15 cellular contexts compared by ENCODE assay signal in genomic region chr2:103784271-103784670, GRCh38.
A peak's percentile ranks its signal among the peaks of the same experiment; 100 is the strongest.
DNase-seq lines count a peak whose midpoint lies in the region; ATAC-seq and TF ChIP-seq lines count a peak whose summit lies in the region.
"Had no signal": no experiment of that assay in that cellular context is flagged by ENCODE, and none has a peak within 500 bp of the region (broad histone marks: within the 10 kb centered on the region; RNA-seq: fewer than 3 reads in every experiment).

No MANE protein-coding gene starts in this region.

- H3K36me3 ChIP-seq in endodermal cell (ENCODE audit: control insufficient read depth, insufficient read depth, low read length) (no peaks in the 10 kb centered on the region), mesendoderm (ENCODE audit: control insufficient read depth, insufficient read depth, low read length) (no peaks in the 10 kb centered on the region)
- H3K36me3 ChIP-seq: BE2C had no signal

- TF ChIP-seq CTCF in WTC11 (IDR thresholded peaks at IDR 0.05) (no peak), endodermal cell (conservative IDR thresholded peaks at IDR 0.05) (no peak), MCF 10A (IDR thresholded peaks at IDR 0.05; ENCODE audit: unreplicated experiment) (no peak)

- no peak overlapping the region for H3K27ac Mint-ChIP-seq in WTC11
- H3K27ac Mint-ChIP-seq in endodermal cell, result no peak overlapping the region
- no peak overlapping the region for H3K27ac Mint-ChIP-seq in MCF 10A (ENCODE audit: low read depth, unreplicated experiment)
- H3K27ac Mint-ChIP-seq: CD4-positive, CD25-positive, alpha-beta regulatory T cell; CD8-positive, alpha-beta memory T cell had no signal

- H3K9me3 ChIP-seq in endodermal cell (ENCODE audit: control insufficient read depth, low read length), result no peaks in the 10 kb centered on the region
- H3K9me3 ChIP-seq: BE2C had no signal

- H3K27me3 ChIP-seq in endodermal cell (ENCODE audit: control insufficient read depth, insufficient read depth, low read length, poor library complexity, severe bottlenecking), result no peaks in the 10 kb centered on the region
- no peaks in the 10 kb centered on the region for H3K27me3 ChIP-seq in mesendoderm (ENCODE audit: insufficient read depth, low read length, poor library complexity)
- H3K27me3 ChIP-seq: BE2C had no signal

- CTCF ChIA-PET in WTC11 (lab: Charles Lee), result no interaction called here
- CTCF ChIA-PET in MCF 10A (lab: Yijun Ruan, JAX), result no interaction called here

- H3K27ac ChIP-seq in endodermal cell (ENCODE audit: low read depth, low read length) (peak overlapping the region; percentile 4), mesendoderm (ENCODE audit: low read depth, low read length) (peak overlapping the region; percentile 38)

- H3K9ac ChIP-seq in endodermal cell (ENCODE audit: extremely low read depth, low read length, poor library complexity, severe bottlenecking) (no peak overlapping the region), mesendoderm (ENCODE audit: low read length) (no peak overlapping the region)

- H3K4me3 ChIP-seq in endodermal cell (ENCODE audit: low read length), result no peak overlapping the region
- H3K4me3 ChIP-seq in mesendoderm (ENCODE audit: low read length), result no peak overlapping the region

- H3K4me1 Mint-ChIP-seq in WTC11 (peaks cover 30% of the 10 kb centered on the region), endodermal cell (peaks cover 60% of the 10 kb centered on the region), MCF 10A (ENCODE audit: insufficient read depth, unreplicated experiment) (no peaks in the 10 kb centered on the region)
- H3K4me1 Mint-ChIP-seq: CD4-positive, CD25-positive, alpha-beta regulatory T cell; CD8-positive, alpha-beta memory T cell had no signal

- H3K4me3 Mint-ChIP-seq in WTC11 (no peak overlapping the region), endodermal cell (no peak overlapping the region), MCF 10A (ENCODE audit: unreplicated experiment) (no peak overlapping the region)
- H3K4me3 Mint-ChIP-seq: CD4-positive, CD25-positive, alpha-beta regulatory T cell; CD8-positive, alpha-beta memory T cell had no signal

- H3K18ac ChIP-seq in mesendoderm (ENCODE audit: low read length), result no peak overlapping the region

- H3K23ac ChIP-seq in mesendoderm (ENCODE audit: low read length), result no peak overlapping the region

- no peak overlapping the region for H2BK5ac ChIP-seq in mesendoderm (ENCODE audit: low read length)

- no peak overlapping the region for H3K56ac ChIP-seq in mesendoderm (ENCODE audit: low read length)

- no peak overlapping the region for H2BK15ac ChIP-seq in mesendoderm (replicated peaks; ENCODE audit: low read depth)

- no peaks in the 10 kb centered on the region for H3K36me3 Mint-ChIP-seq in WTC11
- H3K36me3 Mint-ChIP-seq in endodermal cell (ENCODE audit: low read depth), result no peaks in the 10 kb centered on the region
- H3K36me3 Mint-ChIP-seq in MCF 10A (ENCODE audit: insufficient read depth, unreplicated experiment), result no peaks in the 10 kb centered on the region
- H3K36me3 Mint-ChIP-seq: CD4-positive, CD25-positive, alpha-beta regulatory T cell; CD8-positive, alpha-beta memory T cell had no signal

- peak; percentile 70 for ATAC-seq in WTC11

- intact Hi-C loops in MCF 10A (cut with micrococcal nuclease), result no loop called here

- WGBS in endodermal cell (ENCODE audit: insufficient coverage in 1 of 2, insufficient read length in 1 of 2), 2 experiments, result 57 to 80% methylated on average over 1 to 2 of the region's 2 CpGs
- no CpG with 5 or more reads among the region's 2 CpGs for WGBS in mesendoderm (ENCODE audit: extremely low coverage, insufficient coverage, low lambda C conversion rate)

- POLR2A ChIA-PET in WTC11 (lab: Charles Lee) (no interaction called here), MCF 10A (lab: Yijun Ruan, JAX) (no interaction called here)

- no TSS peak for BruUV-seq in MCF 10A (replicated peaks; lab: Mats Ljungman, UMichigan)

- no peak overlapping the region for H3K4ac ChIP-seq in mesendoderm (ENCODE audit: low read depth, low read length)

- H2AK5ac ChIP-seq in mesendoderm (ENCODE audit: low read length), result no peak overlapping the region

- DNase-seq in Ammon's horn (ENCODE audit: low spot score), result peak; percentile 28
- DNase-seq in WTC11 (ENCODE audit: low spot score), result peak; percentile 15
- peak; percentile 68 for DNase-seq in endodermal cell
- peak; percentile 74 for DNase-seq in mesendoderm
- DNase-seq in MCF 10A (ENCODE audit: unreplicated experiment), result no peak
- DNase-seq in stimulated activated CD4-positive, alpha-beta T cell treated with anti-CD3 and anti-CD28 coated beads, Interleukin-12 subunit alpha, Interleukin-12 subunit beta, amount 100 ng/mL, for 4 hours, result no peak
- DNase-seq in NOMO-1 treated with DMSO at 0.1 percent for 48 hours (lab: John Stamatoyannopoulos, UW; ENCODE audit: unreplicated experiment), result no peak
- no peak for DNase-seq in AG20443 (ENCODE audit: low spot score)
- DNase-seq: 8988T; BE2C; C1 segment of cervical spinal cord; CD4-positive, CD25-positive, alpha-beta regulatory T cell; CD8-positive, alpha-beta memory T cell; COR-L47; HCEC 1CT had no signal

- H3K4me1 ChIP-seq in endodermal cell (ENCODE audit: control insufficient read depth, insufficient read depth, low read length), result peaks cover 19% of the 10 kb centered on the region
- peaks cover 15% of the 10 kb centered on the region for H3K4me1 ChIP-seq in mesendoderm (ENCODE audit: control insufficient read depth, low read depth, low read length)
- H3K4me1 ChIP-seq: BE2C had no signal

- H3K79me1 ChIP-seq in mesendoderm (ENCODE audit: low read length), result no peaks in the 10 kb centered on the region

- no peak overlapping the region for H3K4me2 ChIP-seq in mesendoderm (ENCODE audit: low read length)

- no peak overlapping the region for H2BK120ac ChIP-seq in mesendoderm (ENCODE audit: low read depth, low read length)

- no peak overlapping the region for H4K5ac ChIP-seq in mesendoderm (ENCODE audit: low read length)

- H3K79me2 ChIP-seq in mesendoderm (ENCODE audit: control insufficient read depth, insufficient read depth, low read length), result no peaks in the 10 kb centered on the region

- peaks cover 71% of the 10 kb centered on the region for H3K27me3 Mint-ChIP-seq in WTC11 (ENCODE audit: low read depth)
- H3K27me3 Mint-ChIP-seq in endodermal cell (ENCODE audit: insufficient read depth), result no peaks in the 10 kb centered on the region
- peaks cover 31% of the 10 kb centered on the region for H3K27me3 Mint-ChIP-seq in MCF 10A (ENCODE audit: insufficient read depth, unreplicated experiment)
- H3K27me3 Mint-ChIP-seq: CD4-positive, CD25-positive, alpha-beta regulatory T cell; CD8-positive, alpha-beta memory T cell had no signal

- H3K9me3 Mint-ChIP-seq in WTC11 (no peaks in the 10 kb centered on the region), endodermal cell (no peaks in the 10 kb centered on the region), MCF 10A (ENCODE audit: unreplicated experiment) (no peaks in the 10 kb centered on the region)

- no peak overlapping the region for H4K8ac ChIP-seq in mesendoderm (ENCODE audit: low read depth, low read length)

TF ChIP-seq in WTC11, 78 proteins besides CTCF, POLR2A, EP300 and RAD21:
- TF ChIP-seq PRRX2 (CRISPR knock-in tag; IDR thresholded peaks at IDR 0.05), result no peak
- no peak for TF ChIP-seq IRF2 (CRISPR knock-in tag; IDR thresholded peaks at IDR 0.05; ENCODE audit: borderline replicate concordance, low read depth)
- no peak for TF ChIP-seq JUN (CRISPR knock-in tag; IDR thresholded peaks at IDR 0.05)
- no peak for TF ChIP-seq MYBL2 (CRISPR knock-in tag; IDR thresholded peaks at IDR 0.05)
- no peak for TF ChIP-seq RORB (CRISPR knock-in tag; IDR thresholded peaks at IDR 0.05)
- TF ChIP-seq, protein P1, sequence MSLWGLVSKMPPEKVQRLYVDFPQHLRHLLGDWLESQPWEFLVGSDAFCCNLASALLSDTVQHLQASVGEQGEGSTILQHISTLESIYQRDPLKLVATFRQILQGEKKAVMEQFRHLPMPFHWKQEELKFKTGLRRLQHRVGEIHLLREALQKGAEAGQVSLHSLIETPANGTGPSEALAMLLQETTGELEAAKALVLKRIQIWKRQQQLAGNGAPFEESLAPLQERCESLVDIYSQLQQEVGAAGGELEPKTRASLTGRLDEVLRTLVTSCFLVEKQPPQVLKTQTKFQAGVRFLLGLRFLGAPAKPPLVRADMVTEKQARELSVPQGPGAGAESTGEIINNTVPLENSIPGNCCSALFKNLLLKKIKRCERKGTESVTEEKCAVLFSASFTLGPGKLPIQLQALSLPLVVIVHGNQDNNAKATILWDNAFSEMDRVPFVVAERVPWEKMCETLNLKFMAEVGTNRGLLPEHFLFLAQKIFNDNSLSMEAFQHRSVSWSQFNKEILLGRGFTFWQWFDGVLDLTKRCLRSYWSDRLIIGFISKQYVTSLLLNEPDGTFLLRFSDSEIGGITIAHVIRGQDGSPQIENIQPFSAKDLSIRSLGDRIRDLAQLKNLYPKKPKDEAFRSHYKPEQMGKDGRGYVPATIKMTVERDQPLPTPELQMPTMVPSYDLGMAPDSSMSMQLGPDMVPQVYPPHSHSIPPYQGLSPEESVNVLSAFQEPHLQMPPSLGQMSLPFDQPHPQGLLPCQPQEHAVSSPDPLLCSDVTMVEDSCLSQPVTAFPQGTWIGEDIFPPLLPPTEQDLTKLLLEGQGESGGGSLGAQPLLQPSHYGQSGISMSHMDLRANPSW (CRISPR knock-in tag; conservative IDR thresholded peaks at IDR 0.05; ENCODE audit: low read depth), result no peak
- no peak for TF ChIP-seq RELA (CRISPR knock-in tag; IDR thresholded peaks at IDR 0.05; ENCODE audit: borderline replicate concordance)
- no peak for TF ChIP-seq TEAD4 (CRISPR knock-in tag; IDR thresholded peaks at IDR 0.05)
- no peak for TF ChIP-seq ATF1 (CRISPR knock-in tag; IDR thresholded peaks at IDR 0.05)

Comparison
In these comparisons a context has a peak if more than half of its experiments do, and no peak if none do; other contexts are left out.
1. DNase-seq: peak in Ammon's horn (single experiment), WTC11 (single experiment), endodermal cell (single experiment) and mesendoderm (single experiment); none in MCF 10A (single experiment), stimulated activated CD4-positive, alpha-beta T cell treated with anti-CD3 and anti-CD28 coated beads, Interleukin-12 subunit alpha, Interleukin-12 subunit beta, amount 100 ng/mL, for 4 hours (single experiment), NOMO-1 treated with DMSO at 0.1 percent for 48 hours (single experiment) and AG20443 (single experiment).